ENCODE assay signal across 9 cellular contexts in the genomic region with DNA sequence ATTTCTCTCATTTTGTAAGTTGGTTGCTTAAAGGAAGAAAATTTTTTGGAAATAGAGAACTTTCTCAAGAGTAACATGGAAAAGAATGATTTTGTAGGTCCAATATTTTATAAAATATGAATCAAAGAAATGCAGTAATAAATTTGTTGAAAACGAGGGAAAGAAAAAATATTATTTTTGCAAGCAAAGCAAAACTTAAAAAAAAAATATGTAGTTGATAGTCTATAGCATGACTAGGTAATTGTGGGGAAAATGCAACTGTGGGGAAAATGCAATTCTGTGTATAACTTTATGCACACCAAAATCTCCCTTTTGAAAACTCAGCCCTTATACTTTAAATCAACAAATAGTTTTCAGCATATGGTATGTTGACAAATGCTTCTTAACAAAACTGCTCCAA.
"Had no signal": no experiment of that assay in that cellular context is flagged by ENCODE, and none has a peak within 500 bp of the region (broad histone marks: within the 10 kb centered on the region; RNA-seq: fewer than 3 reads in every experiment).

No MANE protein-coding gene starts in this region.

- H3K4me3 ChIP-seq: GM23248, HAP-1 had no signal

- H3K27ac ChIP-seq: GM23248, HL-60 had no signal

- H2AFZ ChIP-seq: GM23248 had no signal

- H3K27me3 Mint-ChIP-seq: IgD-negative memory B cell had no signal

- H3K9me3 Mint-ChIP-seq: HFFc6, IgD-negative memory B cell had no signal

- ATAC-seq: HCT116 had no signal

- H3K36me3 Mint-ChIP-seq: IgD-negative memory B cell had no signal

- H3K9me3 ChIP-seq: HAP-1 had no signal

- H3K4me1 Mint-ChIP-seq: IgD-negative memory B cell had no signal

- H3K9ac ChIP-seq: GM23248 had no signal

- H3K27ac Mint-ChIP-seq: HFFc6, IgD-negative memory B cell had no signal

- H3K4me3 Mint-ChIP-seq: HFFc6, IgD-negative memory B cell had no signal

- DNase-seq: GM23248, GOT3, H7, HFFc6, KG1 had no signal

- H3K36me3 ChIP-seq: HAP-1 had no signal

- H3K4me1 ChIP-seq: HAP-1 had no signal
